In genomic region chr7:20228654-20229053, GRCh38 we compare ENCODE assay signal across 15 cellular contexts. TPM values are rescaled to one million over a fixed set of nuclear protein-coding genes. Genes with fewer than 3 reads are reported as not detected.
DNase-seq lines count a peak whose midpoint lies in the region; ATAC-seq and TF ChIP-seq lines count a peak whose summit lies in the region.
"Had no signal": no experiment of that assay in that cellular context is flagged by ENCODE, and none has a peak within 500 bp of the region (broad histone marks: within the 10 kb centered on the region; RNA-seq: fewer than 3 reads in every experiment).

No MANE protein-coding gene starts in this region.

- intact Hi-C loops in upper lobe of right lung (cut with DNase I): no loop called here

- 0 out of 2 replicates have a peak overlapping the region, but pooled peaks have one; percentile 10 for H2AFZ ChIP-seq in OCI-LY1 (ENCODE audit: low read length)
- no peak overlapping the region for H2AFZ ChIP-seq in mesenchymal stem cell (ENCODE audit: low read depth, low read length)

- no peak overlapping the region for H2BK120ac ChIP-seq in mesenchymal stem cell (ENCODE audit: low read depth, low read length)

- no peak overlapping the region for H4K8ac ChIP-seq in mesenchymal stem cell (ENCODE audit: low read length)

- H3K79me1 ChIP-seq in mesenchymal stem cell (replicated peaks; ENCODE audit: low read length, poor library complexity, severe bottlenecking): no peaks in the 10 kb centered on the region

- no peak overlapping the region for H3K27ac ChIP-seq in OCI-LY1 (ENCODE audit: low read depth, low read length, poor library complexity, severe bottlenecking)
- H3K27ac ChIP-seq in mesenchymal stem cell (ENCODE audit: low read length, poor library complexity, severe bottlenecking): no peak overlapping the region
- H3K27ac ChIP-seq in upper lobe of right lung: no peak overlapping the region

- H3K14ac ChIP-seq in mesenchymal stem cell (ENCODE audit: low read length in 2 of 2): no peak overlapping the region

- peak overlapping the region; percentile 14 for H2BK5ac ChIP-seq in mesenchymal stem cell (ENCODE audit: low read depth, low read length, poor library complexity, severe bottlenecking)

- no peak overlapping the region for H3K4me3 Mint-ChIP-seq in nephron progenitor cell
- H3K4me3 Mint-ChIP-seq: B cell; CD4-positive, alpha-beta T cell; HFFc6 had no signal

- no peak overlapping the region for H3K4ac ChIP-seq in mesenchymal stem cell (ENCODE audit: low read depth in 1 of 2, low read length in 2 of 2)

- no peaks in the 10 kb centered on the region for H3K9me3 Mint-ChIP-seq in nephron progenitor cell
- H3K9me3 Mint-ChIP-seq: CD4-positive, alpha-beta T cell had no signal

- no peak overlapping the region for H3K27ac Mint-ChIP-seq in nephron progenitor cell
- H3K27ac Mint-ChIP-seq: B cell; CD4-positive, alpha-beta T cell; HFFc6 had no signal

- no peak overlapping the region for H3K9ac ChIP-seq in OCI-LY1 (ENCODE audit: low read length)
- H3K9ac ChIP-seq in mesenchymal stem cell (ENCODE audit: low read length): no peak overlapping the region

- H3K79me2 ChIP-seq in OCI-LY1 (ENCODE audit: insufficient read depth, low read length): no peaks in the 10 kb centered on the region

- DNase-seq in HT1080 (ENCODE audit: low read depth) (peak; percentile 5), mesenchymal stem cell (peak; percentile 63), upper lobe of right lung (no peak), nephron progenitor cell (no peak), NCI-H146 (lab: John Stamatoyannopoulos, UW) (no peak), OCI-M2 (lab: John Stamatoyannopoulos, UW; ENCODE audit: unreplicated experiment) (no peak)
- DNase-seq: C1 segment of cervical spinal cord; CD4-positive, alpha-beta T cell; DMS153; GF-D8; HCEC 1CT; HFFc6; KBM-7 had no signal

- no peaks in the 10 kb centered on the region for H3F3A ChIP-seq in OCI-LY1 (ENCODE audit: insufficient read depth, low read length)

- H3K4me1 ChIP-seq in OCI-LY1 (ENCODE audit: insufficient read depth, low read length, severe bottlenecking) (peaks cover 8% of the 10 kb centered on the region), mesenchymal stem cell (ENCODE audit: control insufficient read depth, insufficient read depth, low read depth, low read length) (no peaks in the 10 kb centered on the region), upper lobe of right lung (no peaks in the 10 kb centered on the region)

- H3K36me3 Mint-ChIP-seq in nephron progenitor cell (ENCODE audit: low read depth): no peaks in the 10 kb centered on the region

- no peaks in the 10 kb centered on the region for H3K9me2 ChIP-seq in OCI-LY1 (ENCODE audit: low read depth, low read length)

- H4K91ac ChIP-seq in mesenchymal stem cell (ENCODE audit: low read length): no peak overlapping the region

- H4K20me1 ChIP-seq in OCI-LY1 (ENCODE audit: insufficient read depth, low read length): no peaks in the 10 kb centered on the region

- no peak overlapping the region for H3K23ac ChIP-seq in mesenchymal stem cell (ENCODE audit: low read length in 2 of 2)

- H3K27me3 Mint-ChIP-seq in nephron progenitor cell (ENCODE audit: low read depth, poor library complexity): no peaks in the 10 kb centered on the region
- H3K27me3 Mint-ChIP-seq: B cell; CD4-positive, alpha-beta T cell had no signal

- H3K4me2 ChIP-seq in OCI-LY1 (ENCODE audit: low read length) (no peak overlapping the region), mesenchymal stem cell (ENCODE audit: low read length, poor library complexity, severe bottlenecking) (no peak overlapping the region)

- H3K9me3 ChIP-seq in OCI-LY1 (ENCODE audit: low read length) (no peaks in the 10 kb centered on the region), mesenchymal stem cell (ENCODE audit: control insufficient read depth, low read length) (no peaks in the 10 kb centered on the region), upper lobe of right lung (no peaks in the 10 kb centered on the region)

- peak; percentile 42 for ATAC-seq in upper lobe of right lung

- H3K18ac ChIP-seq in mesenchymal stem cell (ENCODE audit: low read depth in 1 of 2, low read length in 2 of 2): peak overlapping the region in 1 of 2 experiments; percentile 14

- H3K4me1 Mint-ChIP-seq in nephron progenitor cell: no peaks in the 10 kb centered on the region

- H3K36me3 ChIP-seq in OCI-LY1 (ENCODE audit: insufficient read depth, low read length): no peaks in the 10 kb centered on the region; the same call in 1 of the 2 replicates
- H3K36me3 ChIP-seq in mesenchymal stem cell (ENCODE audit: control insufficient read depth in 1 of 2, insufficient read depth in 2 of 2, low read depth in 1 of 2, low read length in 2 of 2): no peaks in the 10 kb centered on the region
- no peaks in the 10 kb centered on the region for H3K36me3 ChIP-seq in upper lobe of right lung

- peak overlapping the region; percentile 22 for H2AK5ac ChIP-seq in mesenchymal stem cell (ENCODE audit: low read length, severe bottlenecking)

- H3K27me3 ChIP-seq in OCI-LY1 (ENCODE audit: insufficient read depth, low read length) (no peaks in the 10 kb centered on the region), mesenchymal stem cell (ENCODE audit: control insufficient read depth in 1 of 2, insufficient read depth in 1 of 2, low read length in 2 of 2) (no peaks in the 10 kb centered on the region), upper lobe of right lung (no peaks in the 10 kb centered on the region)

- no peak overlapping the region for H2BK12ac ChIP-seq in mesenchymal stem cell (ENCODE audit: low read length in 2 of 2)

- H2BK15ac ChIP-seq in mesenchymal stem cell (ENCODE audit: low read depth, poor library complexity, severe bottlenecking): no peak overlapping the region

- H3K4me3 ChIP-seq in OCI-LY1 (ENCODE audit: low read depth, low read length, poor library complexity, severe bottlenecking): no peak overlapping the region
- H3K4me3 ChIP-seq in mesenchymal stem cell (ENCODE audit: insufficient read depth in 1 of 2, low read depth in 1 of 2, low read length in 2 of 2): no peak overlapping the region
- no peak overlapping the region for H3K4me3 ChIP-seq in upper lobe of right lung

- TF ChIP-seq CTCF in OCI-LY1 (IDR thresholded peaks at IDR 0.05; ENCODE audit: low read length): no peak
- TF ChIP-seq CTCF in upper lobe of right lung (IDR thresholded peaks at IDR 0.05): no peak
- TF ChIP-seq CTCF in nephron progenitor cell (IDR thresholded peaks at IDR 0.05): no peak

RNA-seq across cellular contexts. Expression of gene MACC1, which starts 11.5 kb away (rescaled TPM):
- not detected in 2 replicates for total RNA-seq in HT1080 (2014; rRNA removed; shearing (Covaris generic))
- 0.05 TPM in 1 of 2 replicates, not detected in the other for polyA plus RNA-seq in HT1080 (2015; cell fraction: cytosol; rRNA removed)
- not detected in 2 replicates for polyA plus RNA-seq in HT1080 (2015; cell fraction: nucleus; rRNA removed)
- under 0.01 TPM for polyA plus RNA-seq in mesenchymal stem cell (2013, experiment 1 of 2)
- polyA plus RNA-seq in mesenchymal stem cell (2013, experiment 2 of 2): not detected
- total RNA-seq in upper lobe of right lung: 22.1 TPM
- total RNA-seq: HFFc6 had no signal

Comparison
In these comparisons a context has a peak if more than half of its experiments do, and no peak if none do; other contexts are left out.
1. DNase-seq: peak in HT1080 (single experiment) and mesenchymal stem cell (single experiment); none in upper lobe of right lung (single experiment), nephron progenitor cell (single experiment), NCI-H146 (single experiment) and OCI-M2 (single experiment).
2. RNA of gene MACC1, which starts 11.5 kb away (total RNA-seq): 22.1 TPM in upper lobe of right lung (single experiment); not detected in HT1080; every median in the first group is over 10 times any median in the second.